In the genomic region with DNA sequence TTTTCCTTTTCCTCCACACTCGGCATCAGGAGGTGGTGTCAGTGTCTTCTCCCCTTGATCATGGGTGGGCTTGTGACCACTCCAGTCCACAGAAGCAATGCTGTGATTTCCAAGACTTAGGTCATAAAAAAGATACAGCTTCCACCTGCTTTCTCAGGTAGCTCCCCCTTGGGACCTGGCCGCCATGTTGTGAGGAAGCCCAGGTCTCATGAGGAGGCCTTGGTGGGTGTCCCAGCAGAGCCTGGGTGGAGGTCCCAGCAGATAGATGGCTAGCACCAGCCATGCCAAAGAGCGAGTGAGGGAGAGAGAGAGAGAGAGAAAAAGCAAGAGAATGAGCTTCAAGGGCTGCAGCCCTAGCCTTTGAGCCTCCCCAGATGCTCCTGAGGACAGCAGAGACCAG, we compare ENCODE assay signal across 23 cellular contexts. TPM values are rescaled to one million over a fixed set of nuclear protein-coding genes. Genes with fewer than 3 reads are reported as not detected.
A peak's percentile ranks its signal among the peaks of the same experiment; 100 is the strongest.
DNase-seq lines count a peak whose midpoint lies in the region; ATAC-seq and TF ChIP-seq lines count a peak whose summit lies in the region.
"Had no signal": no experiment of that assay in that cellular context is flagged by ENCODE, and none has a peak within 500 bp of the region (broad histone marks: within the 10 kb centered on the region; RNA-seq: fewer than 3 reads in every experiment).

No MANE protein-coding gene starts in this region.

- H3K27ac Mint-ChIP-seq in Caco-2 (ENCODE audit: unreplicated experiment), result peak overlapping the region; percentile 19
- H3K27ac Mint-ChIP-seq: brain; CD4-positive, CD25-positive, alpha-beta regulatory T cell; stimulated activated effector memory CD8-positive, alpha-beta T cell treated with anti-CD3 and anti-CD28 coated beads, Interleukin-12 subunit alpha, Interleukin-12 subunit beta, amount 100 ng/mL, for 72 hours; T-helper 2 cell treated with Interferon-gamma antibody and Interleukin-4, amounts not matched to agents 5 μg/mL and 100 μg/mL, for 36 hours; WTC11 had no signal

- H3K9me3 Mint-ChIP-seq in Caco-2 (ENCODE audit: unreplicated experiment), result no peaks in the 10 kb centered on the region

- H3K9me3 ChIP-seq in Caco-2 (no peaks in the 10 kb centered on the region), WERI-Rb-1 (ENCODE audit: severe bottlenecking) (peaks cover 6% of the 10 kb centered on the region)

- ATAC-seq in left lobe of liver, result no peak
- no peak for ATAC-seq in sciatic nerve
- ATAC-seq in HG03520 (IDR thresholded peaks at IDR 0.05; ENCODE audit: unreplicated experiment), result no peak
- ATAC-seq: gastroesophageal sphincter; stimulated activated effector memory CD8-positive, alpha-beta T cell treated with anti-CD3 and anti-CD28 coated beads, Interleukin-12 subunit alpha, Interleukin-12 subunit beta, amount 100 ng/mL, for 72 hours; WTC11 had no signal

- no peaks in the 10 kb centered on the region for H3K27me3 Mint-ChIP-seq in Caco-2 (ENCODE audit: insufficient read depth, unreplicated experiment)
- H3K27me3 Mint-ChIP-seq: brain; CD4-positive, CD25-positive, alpha-beta regulatory T cell had no signal

- CTCF ChIA-PET in Caco-2 (lab: Charles Lee), result no interaction called here

- intact Hi-C loops in Caco-2 (cut with micrococcal nuclease; ENCODE audit: unreplicated experiment), result loop anchor here (2.0 kb wide), 1 partner anchor 15 kb away; a partner anchor contains a TSS
- intact Hi-C loops in sciatic nerve (cut with DNase I), result no loop called here

- peaks cover 13% of the 10 kb centered on the region for H3K36me3 Mint-ChIP-seq in Caco-2 (ENCODE audit: insufficient read depth, unreplicated experiment)

- no TSS peak for BruUV-seq in Caco-2 (replicated peaks; lab: Mats Ljungman, UMichigan)

- H3K4me1 ChIP-seq in Caco-2, result peaks cover 6% of the 10 kb centered on the region
- H3K4me1 ChIP-seq: HAP-1 had no signal

- TF ChIP-seq CTCF in Caco-2 (IDR thresholded peaks at IDR 0.05; ENCODE audit: insufficient read depth in 1 of 2, low read depth in 1 of 2, low read length in 1 of 2, severe bottlenecking in 1 of 2, unreplicated experiment in 1 of 2), result no peak
- no peak for TF ChIP-seq CTCF in WERI-Rb-1 (IDR thresholded peaks at IDR 0.05; ENCODE audit: low read depth, low read length)

- no peaks in the 10 kb centered on the region for H3K27me3 ChIP-seq in Caco-2 (replicated peaks; ENCODE audit: control insufficient read depth, insufficient read depth, low read length)
- H3K27me3 ChIP-seq in WERI-Rb-1 (ENCODE audit: insufficient read depth, low read depth, severe bottlenecking), result no peaks in the 10 kb centered on the region
- H3K27me3 ChIP-seq: gastroesophageal sphincter had no signal

- DNase-seq in Caco-2 (no peak), WERI-Rb-1 (peak; percentile 7), left lobe of liver (ENCODE audit: low spot score) (peak; percentile 44), sciatic nerve (ENCODE audit: low spot score) (peak; percentile 32), NCI-H69 (lab: John Stamatoyannopoulos, UW) (no peak), AG08395 (ENCODE audit: low spot score) (no peak)
- DNase-seq: activated CD4-positive, alpha-beta T cell treated with anti-CD3 and anti-CD28 coated beads, Interleukin-2, amount 50 U/mL, for 4 hours; CD4-positive, CD25-positive, alpha-beta regulatory T cell; hypothalamus; IMR-90; mesenchymal stem cell; NCI-H1105 treated with DMSO at 0.1 percent for 48 hours; NCI-H2081 treated with DMSO at 0.1 percent for 48 hours; stimulated activated CD4-positive, alpha-beta T cell treated with anti-CD3 and anti-CD28 coated beads, Interleukin-2, amount 100 ng/mL, for 48 hours; substantia nigra had no signal

- no peak overlapping the region for H3K4me3 ChIP-seq in Caco-2 (ENCODE audit: low read depth, low read length)
- no peak overlapping the region for H3K4me3 ChIP-seq in WERI-Rb-1 (ENCODE audit: low read depth, low read length)
- H3K4me3 ChIP-seq: gastroesophageal sphincter, HAP-1 had no signal

- no peak overlapping the region for H3K27ac ChIP-seq in WERI-Rb-1
- H3K27ac ChIP-seq: gastroesophageal sphincter had no signal

- H3K36me3 ChIP-seq in Caco-2 (ENCODE audit: control insufficient read depth, insufficient read depth, low read length) (no peaks in the 10 kb centered on the region), WERI-Rb-1 (peaks cover 48% of the 10 kb centered on the region)

- POLR2A ChIA-PET in Caco-2 (lab: Charles Lee), result no interaction called here

- H3K4me1 Mint-ChIP-seq in Caco-2 (ENCODE audit: low read depth, unreplicated experiment), result peaks cover 7% of the 10 kb centered on the region

- peak overlapping the region; percentile 14 for H3K4me3 Mint-ChIP-seq in Caco-2 (ENCODE audit: unreplicated experiment)
- H3K4me3 Mint-ChIP-seq: brain; CD4-positive, CD25-positive, alpha-beta regulatory T cell; stimulated activated effector memory CD8-positive, alpha-beta T cell treated with anti-CD3 and anti-CD28 coated beads, Interleukin-12 subunit alpha, Interleukin-12 subunit beta, amount 100 ng/mL, for 72 hours; T-helper 2 cell treated with Interferon-gamma antibody and Interleukin-4, amounts not matched to agents 5 μg/mL and 100 μg/mL, for 36 hours; WTC11 had no signal

RNA-seq across cellular contexts. Expression of a gene that starts 16.0 kb away (rescaled TPM):
- 18.8 and 19.5 TPM in 2 replicates for total RNA-seq in Caco-2 (2022)
- 140 TPM for total RNA-seq in left lobe of liver
- total RNA-seq in sciatic nerve, result 65.2 TPM

RNA-seq across cellular contexts. Expression of a gene that starts 28.9 kb away (rescaled TPM):
- total RNA-seq in Caco-2 (2022) (25.7 and 25.9 TPM in 2 replicates), left lobe of liver (20.2 TPM), sciatic nerve (16.9 TPM)
- total RNA-seq: myocyte had no signal

RNA-seq across cellular contexts. Expression of a gene that starts 52.9 kb away (rescaled TPM):
- total RNA-seq in Caco-2 (2022) (80.2 and 83.3 TPM in 2 replicates), left lobe of liver (48.3 TPM), sciatic nerve (71.7 TPM)

Comparison
In these comparisons a context has a peak if more than half of its experiments do, and no peak if none do; other contexts are left out.
1. DNase-seq: peak in WERI-Rb-1 (single experiment), left lobe of liver (single experiment) and sciatic nerve (single experiment); none in Caco-2 (0 of 2), NCI-H69 (single experiment) and AG08395 (single experiment).